1 cellular context compared by ENCODE assay signal in the genomic region with DNA sequence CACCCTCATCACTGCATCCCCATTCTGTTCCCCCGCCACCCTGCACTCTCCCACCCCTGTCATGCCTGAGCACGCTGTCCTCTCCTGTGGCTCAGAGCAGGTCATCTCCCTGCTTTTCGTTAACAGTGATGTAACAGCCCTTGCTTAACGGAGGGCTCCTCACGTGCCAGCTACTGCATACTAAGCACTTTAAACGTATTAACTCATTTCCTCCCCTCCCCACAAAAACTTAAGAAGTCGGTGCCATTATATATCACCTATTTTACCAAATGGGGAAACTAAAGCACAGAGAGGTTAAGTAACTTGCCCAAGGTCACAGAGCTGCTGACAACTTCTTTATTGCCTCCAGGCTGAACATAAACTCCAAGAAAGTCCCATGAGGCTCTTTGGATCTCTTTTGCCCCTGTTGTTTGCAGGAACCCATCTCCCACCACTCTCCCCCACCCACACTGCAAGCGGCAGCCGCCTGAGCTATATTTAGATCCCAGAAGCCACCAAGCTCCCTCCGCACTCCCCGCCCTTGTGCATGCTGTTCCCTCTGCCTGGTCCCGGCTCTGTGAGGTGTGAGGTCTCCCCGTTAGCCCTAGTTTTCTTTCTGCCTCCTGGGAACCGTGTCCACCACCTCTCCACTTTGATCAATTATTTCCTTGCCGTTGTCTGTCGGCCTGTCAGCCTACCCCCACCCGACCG.
A peak's percentile ranks its signal among the peaks of the same experiment; 100 is the strongest.
TF ChIP-seq lines count a peak whose summit lies in the region.

No MANE protein-coding gene starts in this region.

TF ChIP-seq in HepG2, 621 proteins besides CTCF, POLR2A, EP300 and RAD21 (continued from another document and continues in another):
- TF ChIP-seq, protein P1, sequence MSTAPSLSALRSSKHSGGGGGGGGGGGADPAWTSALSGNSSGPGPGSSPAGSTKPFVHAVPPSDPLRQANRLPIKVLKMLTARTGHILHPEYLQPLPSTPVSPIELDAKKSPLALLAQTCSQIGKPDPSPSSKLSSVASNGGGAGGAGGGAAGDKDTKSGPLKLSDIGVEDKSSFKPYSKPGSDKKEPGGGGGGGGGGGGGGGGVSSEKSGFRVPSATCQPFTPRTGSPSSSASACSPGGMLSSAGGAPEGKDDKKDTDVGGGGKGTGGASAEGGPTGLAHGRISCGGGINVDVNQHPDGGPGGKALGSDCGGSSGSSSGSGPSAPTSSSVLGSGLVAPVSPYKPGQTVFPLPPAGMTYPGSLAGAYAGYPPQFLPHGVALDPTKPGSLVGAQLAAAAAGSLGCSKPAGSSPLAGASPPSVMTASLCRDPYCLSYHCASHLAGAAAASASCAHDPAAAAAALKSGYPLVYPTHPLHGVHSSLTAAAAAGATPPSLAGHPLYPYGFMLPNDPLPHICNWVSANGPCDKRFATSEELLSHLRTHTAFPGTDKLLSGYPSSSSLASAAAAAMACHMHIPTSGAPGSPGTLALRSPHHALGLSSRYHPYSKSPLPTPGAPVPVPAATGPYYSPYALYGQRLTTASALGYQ (CRISPR knock-in tag; IDR thresholded peaks at IDR 0.05), result no peak
- no peak for TF ChIP-seq SMC3 (IDR thresholded peaks at IDR 0.05; ENCODE audit: low read length)
- TF ChIP-seq ZNF776 (CRISPR knock-in tag; IDR thresholded peaks at IDR 0.05), result 0 out of 2 replicates have a peak, but pooled peaks have one; percentile 18
- TF ChIP-seq ATF7 (IDR thresholded peaks at IDR 0.05), result no peak
- TF ChIP-seq ATF7 (CRISPR knock-in tag; IDR thresholded peaks at IDR 0.05), result 0 out of 2 replicates have a peak, but pooled peaks have one; percentile 25
- TF ChIP-seq PHB2 (IDR thresholded peaks at IDR 0.05; ENCODE audit: partially characterized antibody), result no peak
- TF ChIP-seq, protein P2, sequence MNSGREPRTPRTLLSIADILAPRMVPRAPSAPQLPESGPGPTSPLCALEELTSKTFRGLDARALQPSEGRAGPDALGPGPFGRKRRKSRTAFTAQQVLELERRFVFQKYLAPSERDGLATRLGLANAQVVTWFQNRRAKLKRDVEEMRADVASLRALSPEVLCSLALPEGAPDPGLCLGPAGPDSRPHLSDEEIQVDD (CRISPR knock-in tag; IDR thresholded peaks at IDR 0.05; ENCODE audit: borderline replicate concordance), result no peak
- TF ChIP-seq, protein P3, sequence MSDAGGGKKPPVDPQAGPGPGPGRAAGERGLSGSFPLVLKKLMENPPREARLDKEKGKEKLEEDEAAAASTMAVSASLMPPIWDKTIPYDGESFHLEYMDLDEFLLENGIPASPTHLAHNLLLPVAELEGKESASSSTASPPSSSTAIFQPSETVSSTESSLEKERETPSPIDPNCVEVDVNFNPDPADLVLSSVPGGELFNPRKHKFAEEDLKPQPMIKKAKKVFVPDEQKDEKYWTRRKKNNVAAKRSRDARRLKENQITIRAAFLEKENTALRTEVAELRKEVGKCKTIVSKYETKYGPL (CRISPR knock-in tag; IDR thresholded peaks at IDR 0.05), result no peak
- TF ChIP-seq, protein P4, sequence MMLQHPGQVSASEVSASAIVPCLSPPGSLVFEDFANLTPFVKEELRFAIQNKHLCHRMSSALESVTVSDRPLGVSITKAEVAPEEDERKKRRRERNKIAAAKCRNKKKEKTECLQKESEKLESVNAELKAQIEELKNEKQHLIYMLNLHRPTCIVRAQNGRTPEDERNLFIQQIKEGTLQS (CRISPR knock-in tag; IDR thresholded peaks at IDR 0.05), result no peak
- TF ChIP-seq ZNF3 (CRISPR knock-in tag; IDR thresholded peaks at IDR 0.05), result no peak
- TF ChIP-seq, protein P5, sequence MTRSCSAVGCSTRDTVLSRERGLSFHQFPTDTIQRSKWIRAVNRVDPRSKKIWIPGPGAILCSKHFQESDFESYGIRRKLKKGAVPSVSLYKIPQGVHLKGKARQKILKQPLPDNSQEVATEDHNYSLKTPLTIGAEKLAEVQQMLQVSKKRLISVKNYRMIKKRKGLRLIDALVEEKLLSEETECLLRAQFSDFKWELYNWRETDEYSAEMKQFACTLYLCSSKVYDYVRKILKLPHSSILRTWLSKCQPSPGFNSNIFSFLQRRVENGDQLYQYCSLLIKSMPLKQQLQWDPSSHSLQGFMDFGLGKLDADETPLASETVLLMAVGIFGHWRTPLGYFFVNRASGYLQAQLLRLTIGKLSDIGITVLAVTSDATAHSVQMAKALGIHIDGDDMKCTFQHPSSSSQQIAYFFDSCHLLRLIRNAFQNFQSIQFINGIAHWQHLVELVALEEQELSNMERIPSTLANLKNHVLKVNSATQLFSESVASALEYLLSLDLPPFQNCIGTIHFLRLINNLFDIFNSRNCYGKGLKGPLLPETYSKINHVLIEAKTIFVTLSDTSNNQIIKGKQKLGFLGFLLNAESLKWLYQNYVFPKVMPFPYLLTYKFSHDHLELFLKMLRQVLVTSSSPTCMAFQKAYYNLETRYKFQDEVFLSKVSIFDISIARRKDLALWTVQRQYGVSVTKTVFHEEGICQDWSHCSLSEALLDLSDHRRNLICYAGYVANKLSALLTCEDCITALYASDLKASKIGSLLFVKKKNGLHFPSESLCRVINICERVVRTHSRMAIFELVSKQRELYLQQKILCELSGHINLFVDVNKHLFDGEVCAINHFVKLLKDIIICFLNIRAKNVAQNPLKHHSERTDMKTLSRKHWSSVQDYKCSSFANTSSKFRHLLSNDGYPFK (CRISPR knock-in tag; IDR thresholded peaks at IDR 0.05; ENCODE audit: borderline replicate concordance), result peak; percentile 66; the same call in 1 of the 2 replicates
- TF ChIP-seq, protein P6, sequence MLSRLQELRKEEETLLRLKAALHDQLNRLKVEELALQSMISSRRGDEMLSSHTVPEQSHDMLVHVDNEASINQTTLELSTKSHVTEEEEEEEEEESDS (CRISPR knock-in tag; IDR thresholded peaks at IDR 0.05; ENCODE audit: borderline replicate concordance), result no peak
- no peak for TF ChIP-seq ZNF333 (CRISPR knock-in tag; IDR thresholded peaks at IDR 0.05; ENCODE audit: borderline replicate concordance)
- TF ChIP-seq, protein P7, sequence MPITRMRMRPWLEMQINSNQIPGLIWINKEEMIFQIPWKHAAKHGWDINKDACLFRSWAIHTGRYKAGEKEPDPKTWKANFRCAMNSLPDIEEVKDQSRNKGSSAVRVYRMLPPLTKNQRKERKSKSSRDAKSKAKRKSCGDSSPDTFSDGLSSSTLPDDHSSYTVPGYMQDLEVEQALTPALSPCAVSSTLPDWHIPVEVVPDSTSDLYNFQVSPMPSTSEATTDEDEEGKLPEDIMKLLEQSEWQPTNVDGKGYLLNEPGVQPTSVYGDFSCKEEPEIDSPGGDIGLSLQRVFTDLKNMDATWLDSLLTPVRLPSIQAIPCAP (CRISPR knock-in tag; IDR thresholded peaks at IDR 0.05; ENCODE audit: low read depth), result no peak
- TF ChIP-seq ZKSCAN8 (CRISPR knock-in tag; IDR thresholded peaks at IDR 0.05; ENCODE audit: borderline replicate concordance), result no peak
- no peak for TF ChIP-seq FIP1L1 (IDR thresholded peaks at IDR 0.05; ENCODE audit: borderline replicate concordance, insufficient read depth, low read depth, low read length)
- TF ChIP-seq KLF12 (CRISPR knock-in tag; IDR thresholded peaks at IDR 0.05; ENCODE audit: borderline replicate concordance), result no peak
- TF ChIP-seq, protein P8, sequence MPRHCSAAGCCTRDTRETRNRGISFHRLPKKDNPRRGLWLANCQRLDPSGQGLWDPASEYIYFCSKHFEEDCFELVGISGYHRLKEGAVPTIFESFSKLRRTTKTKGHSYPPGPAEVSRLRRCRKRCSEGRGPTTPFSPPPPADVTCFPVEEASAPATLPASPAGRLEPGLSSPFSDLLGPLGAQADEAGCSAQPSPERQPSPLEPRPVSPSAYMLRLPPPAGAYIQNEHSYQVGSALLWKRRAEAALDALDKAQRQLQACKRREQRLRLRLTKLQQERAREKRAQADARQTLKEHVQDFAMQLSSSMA (CRISPR knock-in tag; IDR thresholded peaks at IDR 0.05), result no peak
- no peak for TF ChIP-seq ZBTB7A (CRISPR knock-in tag; IDR thresholded peaks at IDR 0.05)
- no peak for TF ChIP-seq ZC3H13 (CRISPR knock-in tag; IDR thresholded peaks at IDR 0.05)
- TF ChIP-seq, protein P9, sequence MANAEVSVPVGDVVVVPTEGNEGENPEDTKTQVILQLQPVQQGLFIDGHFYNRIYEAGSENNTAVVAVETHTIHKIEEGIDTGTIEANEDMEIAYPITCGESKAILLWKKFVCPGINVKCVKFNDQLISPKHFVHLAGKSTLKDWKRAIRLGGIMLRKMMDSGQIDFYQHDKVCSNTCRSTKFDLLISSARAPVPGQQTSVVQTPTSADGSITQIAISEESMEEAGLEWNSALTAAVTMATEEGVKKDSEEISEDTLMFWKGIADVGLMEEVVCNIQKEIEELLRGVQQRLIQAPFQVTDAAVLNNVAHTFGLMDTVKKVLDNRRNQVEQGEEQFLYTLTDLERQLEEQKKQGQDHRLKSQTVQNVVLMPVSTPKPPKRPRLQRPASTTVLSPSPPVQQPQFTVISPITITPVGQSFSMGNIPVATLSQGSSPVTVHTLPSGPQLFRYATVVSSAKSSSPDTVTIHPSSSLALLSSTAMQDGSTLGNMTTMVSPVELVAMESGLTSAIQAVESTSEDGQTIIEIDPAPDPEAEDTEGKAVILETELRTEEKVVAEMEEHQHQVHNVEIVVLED (CRISPR knock-in tag; IDR thresholded peaks at IDR 0.05; ENCODE audit: borderline replicate concordance), result no peak
- no peak for TF ChIP-seq POLR2G (IDR thresholded peaks at IDR 0.05; ENCODE audit: low read depth, low read length)
- TF ChIP-seq ZNF264 (CRISPR knock-in tag; IDR thresholded peaks at IDR 0.05), result no peak
- TF ChIP-seq ZNF205 (CRISPR knock-in tag; IDR thresholded peaks at IDR 0.05), result no peak
- TF ChIP-seq ZNF382 (CRISPR knock-in tag; IDR thresholded peaks at IDR 0.05; ENCODE audit: borderline replicate concordance), result no peak
- no peak for TF ChIP-seq SOX13 (IDR thresholded peaks at IDR 0.05)
- TF ChIP-seq SOX13 (CRISPR knock-in tag; conservative IDR thresholded peaks at IDR 0.05 in 1 of 2, IDR thresholded peaks at IDR 0.05 in 1 of 2), result no peak
- TF ChIP-seq U2AF1 (optimal IDR thresholded peaks at IDR 0.05; ENCODE audit: low read depth, low read length), result no peak
- TF ChIP-seq ZNF143 (CRISPR knock-in tag; IDR thresholded peaks at IDR 0.05), result no peak
- no peak for TF ChIP-seq NPAS2 (CRISPR knock-in tag; IDR thresholded peaks at IDR 0.05; ENCODE audit: borderline replicate concordance)
- no peak for TF ChIP-seq HIVEP1 (CRISPR knock-in tag; IDR thresholded peaks at IDR 0.05)
- TF ChIP-seq, protein P10, sequence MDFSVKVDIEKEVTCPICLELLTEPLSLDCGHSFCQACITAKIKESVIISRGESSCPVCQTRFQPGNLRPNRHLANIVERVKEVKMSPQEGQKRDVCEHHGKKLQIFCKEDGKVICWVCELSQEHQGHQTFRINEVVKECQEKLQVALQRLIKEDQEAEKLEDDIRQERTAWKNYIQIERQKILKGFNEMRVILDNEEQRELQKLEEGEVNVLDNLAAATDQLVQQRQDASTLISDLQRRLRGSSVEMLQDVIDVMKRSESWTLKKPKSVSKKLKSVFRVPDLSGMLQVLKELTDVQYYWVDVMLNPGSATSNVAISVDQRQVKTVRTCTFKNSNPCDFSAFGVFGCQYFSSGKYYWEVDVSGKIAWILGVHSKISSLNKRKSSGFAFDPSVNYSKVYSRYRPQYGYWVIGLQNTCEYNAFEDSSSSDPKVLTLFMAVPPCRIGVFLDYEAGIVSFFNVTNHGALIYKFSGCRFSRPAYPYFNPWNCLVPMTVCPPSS (IDR thresholded peaks at IDR 0.05), result no peak
- TF ChIP-seq, protein P11, sequence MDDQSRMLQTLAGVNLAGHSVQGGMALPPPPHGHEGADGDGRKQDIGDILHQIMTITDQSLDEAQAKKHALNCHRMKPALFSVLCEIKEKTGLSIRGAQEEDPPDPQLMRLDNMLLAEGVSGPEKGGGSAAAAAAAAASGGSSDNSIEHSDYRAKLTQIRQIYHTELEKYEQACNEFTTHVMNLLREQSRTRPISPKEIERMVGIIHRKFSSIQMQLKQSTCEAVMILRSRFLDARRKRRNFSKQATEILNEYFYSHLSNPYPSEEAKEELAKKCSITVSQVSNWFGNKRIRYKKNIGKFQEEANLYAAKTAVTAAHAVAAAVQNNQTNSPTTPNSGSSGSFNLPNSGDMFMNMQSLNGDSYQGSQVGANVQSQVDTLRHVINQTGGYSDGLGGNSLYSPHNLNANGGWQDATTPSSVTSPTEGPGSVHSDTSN (CRISPR knock-in tag; IDR thresholded peaks at IDR 0.05; ENCODE audit: borderline replicate concordance), result no peak
- no peak for TF ChIP-seq ZNF296 (CRISPR knock-in tag; conservative IDR thresholded peaks at IDR 0.05)
- TF ChIP-seq, protein P12, sequence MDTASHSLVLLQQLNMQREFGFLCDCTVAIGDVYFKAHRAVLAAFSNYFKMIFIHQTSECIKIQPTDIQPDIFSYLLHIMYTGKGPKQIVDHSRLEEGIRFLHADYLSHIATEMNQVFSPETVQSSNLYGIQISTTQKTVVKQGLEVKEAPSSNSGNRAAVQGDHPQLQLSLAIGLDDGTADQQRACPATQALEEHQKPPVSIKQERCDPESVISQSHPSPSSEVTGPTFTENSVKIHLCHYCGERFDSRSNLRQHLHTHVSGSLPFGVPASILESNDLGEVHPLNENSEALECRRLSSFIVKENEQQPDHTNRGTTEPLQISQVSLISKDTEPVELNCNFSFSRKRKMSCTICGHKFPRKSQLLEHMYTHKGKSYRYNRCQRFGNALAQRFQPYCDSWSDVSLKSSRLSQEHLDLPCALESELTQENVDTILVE (CRISPR knock-in tag; IDR thresholded peaks at IDR 0.05), result no peak
- TF ChIP-seq ATF7-NPFF (CRISPR knock-in tag; IDR thresholded peaks at IDR 0.05; ENCODE audit: low read depth), result 0 out of 2 replicates have a peak, but pooled peaks have one; percentile 46
- no peak for TF ChIP-seq ZFP1 (CRISPR knock-in tag; IDR thresholded peaks at IDR 0.05)
- TF ChIP-seq NCOA5 (CRISPR knock-in tag; IDR thresholded peaks at IDR 0.05), result no peak
- TF ChIP-seq, protein P13, sequence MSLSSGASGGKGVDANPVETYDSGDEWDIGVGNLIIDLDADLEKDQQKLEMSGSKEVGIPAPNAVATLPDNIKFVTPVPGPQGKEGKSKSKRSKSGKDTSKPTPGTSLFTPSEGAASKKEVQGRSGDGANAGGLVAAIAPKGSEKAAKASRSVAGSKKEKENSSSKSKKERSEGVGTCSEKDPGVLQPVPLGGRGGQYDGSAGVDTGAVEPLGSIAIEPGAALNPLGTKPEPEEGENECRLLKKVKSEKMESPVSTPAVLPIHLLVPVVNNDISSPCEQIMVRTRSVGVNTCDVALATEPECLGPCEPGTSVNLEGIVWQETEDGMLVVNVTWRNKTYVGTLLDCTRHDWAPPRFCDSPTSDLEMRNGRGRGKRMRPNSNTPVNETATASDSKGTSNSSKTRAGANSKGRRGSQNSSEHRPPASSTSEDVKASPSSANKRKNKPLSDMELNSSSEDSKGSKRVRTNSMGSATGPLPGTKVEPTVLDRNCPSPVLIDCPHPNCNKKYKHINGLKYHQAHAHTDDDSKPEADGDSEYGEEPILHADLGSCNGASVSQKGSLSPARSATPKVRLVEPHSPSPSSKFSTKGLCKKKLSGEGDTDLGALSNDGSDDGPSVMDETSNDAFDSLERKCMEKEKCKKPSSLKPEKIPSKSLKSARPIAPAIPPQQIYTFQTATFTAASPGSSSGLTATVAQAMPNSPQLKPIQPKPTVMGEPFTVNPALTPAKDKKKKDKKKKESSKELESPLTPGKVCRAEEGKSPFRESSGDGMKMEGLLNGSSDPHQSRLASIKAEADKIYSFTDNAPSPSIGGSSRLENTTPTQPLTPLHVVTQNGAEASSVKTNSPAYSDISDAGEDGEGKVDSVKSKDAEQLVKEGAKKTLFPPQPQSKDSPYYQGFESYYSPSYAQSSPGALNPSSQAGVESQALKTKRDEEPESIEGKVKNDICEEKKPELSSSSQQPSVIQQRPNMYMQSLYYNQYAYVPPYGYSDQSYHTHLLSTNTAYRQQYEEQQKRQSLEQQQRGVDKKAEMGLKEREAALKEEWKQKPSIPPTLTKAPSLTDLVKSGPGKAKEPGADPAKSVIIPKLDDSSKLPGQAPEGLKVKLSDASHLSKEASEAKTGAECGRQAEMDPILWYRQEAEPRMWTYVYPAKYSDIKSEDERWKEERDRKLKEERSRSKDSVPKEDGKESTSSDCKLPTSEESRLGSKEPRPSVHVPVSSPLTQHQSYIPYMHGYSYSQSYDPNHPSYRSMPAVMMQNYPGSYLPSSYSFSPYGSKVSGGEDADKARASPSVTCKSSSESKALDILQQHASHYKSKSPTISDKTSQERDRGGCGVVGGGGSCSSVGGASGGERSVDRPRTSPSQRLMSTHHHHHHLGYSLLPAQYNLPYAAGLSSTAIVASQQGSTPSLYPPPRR (CRISPR knock-in tag; IDR thresholded peaks at IDR 0.05; ENCODE audit: borderline replicate concordance), result no peak
- no peak for TF ChIP-seq RFXAP (CRISPR knock-in tag; IDR thresholded peaks at IDR 0.05; ENCODE audit: borderline replicate concordance)
